ENCODE assay signal across 24 cellular contexts in genomic region chrX:9189286-9189685, GRCh38.
A peak's percentile ranks its signal among the peaks of the same experiment; 100 is the strongest.
DNase-seq lines count a peak whose midpoint lies in the region; ATAC-seq and TF ChIP-seq lines count a peak whose summit lies in the region.
"Had no signal": no experiment of that assay in that cellular context is flagged by ENCODE, and none has a peak within 500 bp of the region (broad histone marks: within the 10 kb centered on the region; RNA-seq: fewer than 3 reads in every experiment).

No MANE protein-coding gene starts in this region.

- no peaks in the 10 kb centered on the region for H3K36me3 ChIP-seq in adrenal gland (replicated peaks in 1 of 2)
- H3K36me3 ChIP-seq: breast epithelium, esophagus squamous epithelium, gastrocnemius medialis, prostate gland, thoracic aorta had no signal

- no peaks in the 10 kb centered on the region for H3K36me3 Mint-ChIP-seq in nephron (ENCODE audit: low read depth)
- H3K36me3 Mint-ChIP-seq: stimulated activated memory B cell treated with anti-CD40 and anti-IgM and Interleukin-4, amounts not matched to agents 10 μg/mL and 1 μg/mL and 100 μg/mL, for 72 hours had no signal

- no peaks in the 10 kb centered on the region for H3K9me3 ChIP-seq in adrenal gland (replicated peaks in 1 of 3)
- H3K9me3 ChIP-seq: breast epithelium, esophagus squamous epithelium, gastrocnemius medialis, prostate gland, thoracic aorta had no signal

- no peaks in the 10 kb centered on the region for H3K27me3 Mint-ChIP-seq in nephron (ENCODE audit: low read depth)
- H3K27me3 Mint-ChIP-seq: activated CD8-positive, alpha-beta T cell treated with anti-CD3 and anti-CD28 coated beads for 36 hours; stimulated activated memory B cell treated with anti-CD40 and anti-IgM and Interleukin-4, amounts not matched to agents 10 μg/mL and 1 μg/mL and 100 μg/mL, for 72 hours had no signal

- no peak for TF ChIP-seq POLR2A in adrenal gland (IDR thresholded peaks at IDR 0.05)

- ATAC-seq in GM21423 (IDR thresholded peaks at IDR 0.05; ENCODE audit: unreplicated experiment), result no peak
- ATAC-seq: activated CD8-positive, alpha-beta T cell treated with anti-CD3 and anti-CD28 coated beads for 36 hours; gastrocnemius medialis; HCT116; stimulated activated memory B cell treated with anti-CD40 and anti-IgM and Interleukin-4, amounts not matched to agents 10 μg/mL and 1 μg/mL and 100 μg/mL, for 72 hours had no signal

- WGBS in adrenal gland, 4 donors, result 42 to 79% (median 66%) methylated on average over 9 of the region's 9 CpGs

- peaks cover 61% of the 10 kb centered on the region for H3K4me1 Mint-ChIP-seq in nephron
- H3K4me1 Mint-ChIP-seq: stimulated activated memory B cell treated with anti-CD40 and anti-IgM and Interleukin-4, amounts not matched to agents 10 μg/mL and 1 μg/mL and 100 μg/mL, for 72 hours had no signal

- no peak overlapping the region for H3K4me3 ChIP-seq in adrenal gland
- H3K4me3 ChIP-seq: breast epithelium, coronary artery, esophagus squamous epithelium, gastrocnemius medialis, prostate gland, thoracic aorta had no signal

- DNase-seq in NCI-H82 (lab: John Stamatoyannopoulos, UW), result peak; percentile 16
- no peak for DNase-seq in NCI-H82 treated with DMSO at 0.1 percent for 48 hours (lab: John Stamatoyannopoulos, UW; ENCODE audit: unreplicated experiment)
- peak in 2 of 3 experiments; percentile 18 to 57 for DNase-seq in NCI-H1417 (lab: John Stamatoyannopoulos, UW)
- DNase-seq in NCI-H748 (lab: John Stamatoyannopoulos, UW; ENCODE audit: unreplicated experiment), result peak; percentile 97
- DNase-seq in adrenal gland, result no peak
- DNase-seq in A172 (ENCODE audit: low spot score), result no peak
- DNase-seq: activated CD4-positive, CD25-positive, alpha-beta regulatory T cell; activated CD8-positive, alpha-beta T cell treated with anti-CD3 and anti-CD28 coated beads for 36 hours; amniotic stem cell; C1 segment of cervical spinal cord; esophagus squamous epithelium; gastrocnemius medialis; islet precursor cell; KBM-7; NCI-H1930; SW 1271 had no signal

- intact Hi-C loops in adrenal gland (cut with DNase I), result no loop called here

- peaks cover 24% of the 10 kb centered on the region for H3K27me3 ChIP-seq in adrenal gland
- H3K27me3 ChIP-seq: esophagus squamous epithelium had no signal

- H3K4me1 ChIP-seq in adrenal gland (replicated peaks in 1 of 2), result no peaks in the 10 kb centered on the region
- H3K4me1 ChIP-seq: breast epithelium, esophagus squamous epithelium, gastrocnemius medialis, prostate gland had no signal

- peaks cover 9% of the 10 kb centered on the region for H3K9me3 Mint-ChIP-seq in nephron
- H3K9me3 Mint-ChIP-seq: activated CD8-positive, alpha-beta T cell treated with anti-CD3 and anti-CD28 coated beads for 36 hours; stimulated activated memory B cell treated with anti-CD40 and anti-IgM and Interleukin-4, amounts not matched to agents 10 μg/mL and 1 μg/mL and 100 μg/mL, for 72 hours had no signal

- TF ChIP-seq CTCF in nephron (IDR thresholded peaks at IDR 0.05; ENCODE audit: unreplicated experiment in 3 of 3) (no peak), adrenal gland (IDR thresholded peaks at IDR 0.05) (no peak)

- peak overlapping the region; percentile 46 to 90 (median 73) for H3K27ac Mint-ChIP-seq in nephron
- H3K27ac Mint-ChIP-seq: activated CD8-positive, alpha-beta T cell treated with anti-CD3 and anti-CD28 coated beads for 36 hours; stimulated activated memory B cell treated with anti-CD40 and anti-IgM and Interleukin-4, amounts not matched to agents 10 μg/mL and 1 μg/mL and 100 μg/mL, for 72 hours had no signal

- no peak overlapping the region for H3K4me3 Mint-ChIP-seq in nephron
- H3K4me3 Mint-ChIP-seq: activated CD8-positive, alpha-beta T cell treated with anti-CD3 and anti-CD28 coated beads for 36 hours; stimulated activated memory B cell treated with anti-CD40 and anti-IgM and Interleukin-4, amounts not matched to agents 10 μg/mL and 1 μg/mL and 100 μg/mL, for 72 hours had no signal

- H3K27ac ChIP-seq in adrenal gland, result no peak overlapping the region
- H3K27ac ChIP-seq: breast epithelium, coronary artery, esophagus squamous epithelium, gastrocnemius medialis, prostate gland, thoracic aorta had no signal

Comparison
In these comparisons a context has a peak if more than half of its experiments do, and no peak if none do; other contexts are left out.
1. DNase-seq: peak in NCI-H82 (single experiment), NCI-H1417 (2 of 3) and NCI-H748 (single experiment); none in NCI-H82 treated with DMSO at 0.1 percent for 48 hours (single experiment), adrenal gland (0 of 7) and A172 (single experiment).